In the genomic region with DNA sequence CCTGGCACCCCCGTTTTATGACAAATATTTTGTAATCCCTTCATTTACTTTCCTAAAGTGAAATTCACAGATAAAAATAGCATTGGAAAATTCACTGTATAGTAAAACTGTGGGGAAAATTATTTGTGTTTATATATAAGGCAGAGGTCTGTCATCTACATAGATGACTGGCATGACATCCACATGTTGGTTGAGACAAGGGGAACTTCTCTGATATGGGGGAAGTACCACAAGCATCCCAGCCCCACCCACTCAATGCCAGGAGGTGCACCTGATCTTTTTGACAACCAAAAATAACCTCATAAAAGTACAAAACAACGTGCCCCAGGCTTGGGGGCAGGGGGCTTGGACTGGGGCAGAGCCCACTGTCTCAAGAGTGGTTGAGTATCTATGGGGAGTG, we compare ENCODE assay signal across 24 cellular contexts.
"Had no signal": no experiment of that assay in that cellular context is flagged by ENCODE, and none has a peak within 500 bp of the region (broad histone marks: within the 10 kb centered on the region; RNA-seq: fewer than 3 reads in every experiment).

No MANE protein-coding gene starts in this region.

- H3K27ac Mint-ChIP-seq: activated CD4-positive, alpha-beta memory T cell treated with anti-CD3 and anti-CD28 coated beads for 36 hours; activated naive CD4-positive, alpha-beta T cell treated with anti-CD3 and anti-CD28 coated beads, Interleukin-2, amount 10 ng/mL, durations not matched to agents 7 days and 5 days; nephron progenitor cell; T-cell had no signal

- H3K4me1 Mint-ChIP-seq: nephron progenitor cell, T-cell had no signal

- H3K36me3 ChIP-seq: heart right ventricle, left ventricle myocardium inferior, neutrophil, suprapubic skin, tibial artery had no signal

- DNase-seq: activated CD4-positive, alpha-beta memory T cell treated with anti-CD3 and anti-CD28 coated beads for 36 hours; activated CD4-positive, alpha-beta T cell treated with anti-CD3 and anti-CD28 coated beads for 48 hours; activated CD8-positive, alpha-beta memory T cell treated with anti-CD3 and anti-CD28 coated beads, Interleukin-2, amount 50 U/mL, for 4 hours; activated gamma-delta T cell; activated naive CD4-positive, alpha-beta T cell treated with anti-CD3 and anti-CD28 coated beads, Interleukin-2, amount 10 ng/mL, durations not matched to agents 7 days and 5 days; activated T-cell treated with anti-CD3 and anti-CD28 coated beads, Interleukin-2, amount 50 U/mL, for 1 hour; amniotic stem cell; caudate nucleus; foreskin keratinocyte; heart right ventricle; left ventricle myocardium inferior; mucosa of descending colon; nephron progenitor cell; stimulated activated CD4-positive, alpha-beta T cell treated with anti-CD3 and anti-CD28 coated beads, Interleukin-12 subunit alpha, Interleukin-12 subunit beta, amount 100 ng/mL, for 4 hours; stimulated activated CD4-positive, alpha-beta T cell treated with anti-CD3 and anti-CD28 coated beads, Interleukin-4, amount 100 ng/mL, for 1 hour; T-cell; tibial artery had no signal

- H3K4me3 Mint-ChIP-seq: activated CD4-positive, alpha-beta memory T cell treated with anti-CD3 and anti-CD28 coated beads for 36 hours; activated naive CD4-positive, alpha-beta T cell treated with anti-CD3 and anti-CD28 coated beads, Interleukin-2, amount 10 ng/mL, durations not matched to agents 7 days and 5 days; nephron progenitor cell; T-cell had no signal

- ATAC-seq: activated CD4-positive, CD25-positive, alpha-beta regulatory T cell treated with anti-CD3 and anti-CD28 coated beads, Interleukin-2, amount 50 U/mL, for 24 hours; esophagus mucosa; foreskin keratinocyte; heart right ventricle; sciatic nerve; T-cell had no signal

- H3K4me1 ChIP-seq: foreskin keratinocyte, heart right ventricle, left ventricle myocardium inferior, suprapubic skin, tibial artery had no signal

- H3K36me3 Mint-ChIP-seq: activated naive CD4-positive, alpha-beta T cell treated with anti-CD3 and anti-CD28 coated beads, Interleukin-2, amount 10 ng/mL, durations not matched to agents 7 days and 5 days had no signal

- H3K9me3 ChIP-seq: neutrophil had no signal

- H3K27ac ChIP-seq: foreskin keratinocyte, heart right ventricle, left ventricle myocardium inferior, neutrophil, skin epidermis, suprapubic skin, tibial artery had no signal

- H3K4me3 ChIP-seq: heart right ventricle, left ventricle myocardium inferior, lung, mucosa of descending colon, skin epidermis, suprapubic skin, tibial artery had no signal
